In genomic region chr3:130086628-130087027, GRCh38 we compare ENCODE assay signal across 7 cellular contexts. TPM values are rescaled to one million over a fixed set of nuclear protein-coding genes. Genes with fewer than 3 reads are reported as not detected.
"Had no signal": no experiment of that assay in that cellular context is flagged by ENCODE, and none has a peak within 500 bp of the region (broad histone marks: within the 10 kb centered on the region; RNA-seq: fewer than 3 reads in every experiment).

No MANE protein-coding gene starts in this region.

RNA-seq across cellular contexts. Expression of gene ALG1L2, which starts 5.0 kb away (rescaled TPM):
- total RNA-seq: HT-29; IMR-90; M059J; NCI-H460; Right ventricle myocardium inferior; RPMI7951; T-helper 1 cell treated with Interleukin-12 subunit alpha and Interleukin-12 subunit beta and Interleukin-4 antibody, amounts not matched to agents 30 ng/mL and 1 ng/mL, for 36 hours had no signal
- polyA plus RNA-seq: IMR-90 had no signal
